In the genomic region with DNA sequence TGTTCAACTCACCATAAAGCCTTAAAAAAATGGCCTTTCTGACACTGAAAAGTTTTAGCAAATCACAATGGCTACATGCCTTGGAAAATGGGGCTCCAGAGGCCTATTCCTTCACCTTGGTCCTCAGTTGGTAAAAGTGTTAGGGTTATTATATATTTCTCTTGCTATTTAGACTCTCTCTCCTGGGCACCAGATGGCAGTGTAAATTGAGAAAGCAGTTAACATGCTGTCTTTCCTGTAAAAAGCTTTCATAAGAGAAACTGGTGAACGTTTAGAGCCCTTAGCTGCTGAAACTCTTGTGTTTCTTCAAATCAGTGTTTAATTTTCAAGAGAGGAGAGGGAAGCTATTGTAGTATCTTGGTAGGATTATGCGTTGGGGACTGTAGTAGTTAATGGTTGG, we compare ENCODE assay signal across 12 cellular contexts.
DNase-seq lines count a peak whose midpoint lies in the region; ATAC-seq and TF ChIP-seq lines count a peak whose summit lies in the region.
"Had no signal": no experiment of that assay in that cellular context is flagged by ENCODE, and none has a peak within 500 bp of the region (broad histone marks: within the 10 kb centered on the region; RNA-seq: fewer than 3 reads in every experiment).

No MANE protein-coding gene starts in this region.

- peak; percentile 20 for DNase-seq in AG08396 (ENCODE audit: low spot score)
- DNase-seq in HFF-Myc (ENCODE audit: extremely low read depth, low read depth), result no peak
- peak; percentile 26 for DNase-seq in SK-MEL-5 (ENCODE audit: low read depth, low spot score)
- peak; percentile 32 for DNase-seq in fibroblast of mammary gland (ENCODE audit: low read depth)
- no peak for DNase-seq in SHP77 treated with DMSO at 0.1 percent for 48 hours (lab: John Stamatoyannopoulos, UW)
- no peak for DNase-seq in Peyer's patch
- DNase-seq in SW 1271 (lab: John Stamatoyannopoulos, UW), result no peak
- DNase-seq: activated T-cell treated with anti-CD3 and anti-CD28 coated beads, Interleukin-2, amount 50 U/mL, for 1 hour; CD8-positive, alpha-beta T cell had no signal

- in situ Hi-C loops in SK-MEL-5 (cut with HindIII; ENCODE audit: low pct_unique_long_range_greater_than_20kb, low sequenced_read_pairs), result no loop called here

- no peaks in the 10 kb centered on the region for H3K36me3 ChIP-seq in Peyer's patch
- H3K36me3 ChIP-seq: right atrium auricular region had no signal

- TF ChIP-seq POLR2A in Peyer's patch (IDR thresholded peaks at IDR 0.05), result no peak

- H3K27me3 ChIP-seq in Peyer's patch, result no peaks in the 10 kb centered on the region
- H3K27me3 ChIP-seq: right atrium auricular region had no signal

- H3K9me3 ChIP-seq in Peyer's patch, result no peaks in the 10 kb centered on the region
- H3K9me3 ChIP-seq: mucosa of descending colon, right atrium auricular region had no signal

- H3K4me1 ChIP-seq in Peyer's patch, result peaks cover 0 to 5% (median 0%) of the 10 kb centered on the region in 4 donors
- H3K4me1 ChIP-seq: right atrium auricular region had no signal

- peak; percentile 23 for TF ChIP-seq CTCF in HFF-Myc (IDR thresholded peaks at IDR 0.05; ENCODE audit: low read depth, low read length, missing control alignments)
- TF ChIP-seq CTCF in fibroblast of mammary gland (conservative IDR thresholded peaks at IDR 0.05; ENCODE audit: control insufficient read depth, insufficient read depth, low read depth, low read length), result peak; percentile 23
- TF ChIP-seq CTCF in Peyer's patch (IDR thresholded peaks at IDR 0.05), result peak in 1 of 6 experiments; percentile 17

- no peak overlapping the region for H3K27ac ChIP-seq in Peyer's patch
- H3K27ac ChIP-seq: right atrium auricular region had no signal

- H3K4me3 ChIP-seq in HFF-Myc (replicated peaks; ENCODE audit: low read depth, low read length), result no peak overlapping the region
- no peak overlapping the region for H3K4me3 ChIP-seq in fibroblast of mammary gland (ENCODE audit: control insufficient read depth, low read depth, low read length)
- no peak overlapping the region for H3K4me3 ChIP-seq in Peyer's patch
- H3K4me3 ChIP-seq: mucosa of descending colon, right atrium auricular region had no signal

- ATAC-seq in HG03432 (IDR thresholded peaks at IDR 0.05; ENCODE audit: unreplicated experiment), result no peak
- ATAC-seq: CD8-positive, alpha-beta T cell; mucosa of descending colon had no signal

Comparison
In these comparisons a context has a peak if more than half of its experiments do, and no peak if none do; other contexts are left out.
1. DNase-seq: peak in AG08396 (single experiment), SK-MEL-5 (single experiment) and fibroblast of mammary gland (single experiment); none in HFF-Myc (single experiment), SHP77 treated with DMSO at 0.1 percent for 48 hours (single experiment), Peyer's patch (0 of 3) and SW 1271 (0 of 2).